Comparison of ENCODE assay signal across 8 cellular contexts in genomic region chr19:12952488-12953455, GRCh38. TPM values are rescaled to one million over a fixed set of nuclear protein-coding genes. Genes with fewer than 3 reads are reported as not detected.
DNase-seq lines count a peak whose midpoint lies in the region; ATAC-seq and TF ChIP-seq lines count a peak whose summit lies in the region.

No MANE protein-coding gene starts in this region.

- H3K4ac ChIP-seq in neuronal stem cell (ENCODE audit: low read length), result no peak overlapping the region
- H3K4ac ChIP-seq in mesendoderm (ENCODE audit: low read depth, low read length), result no peak overlapping the region

- H2BK5ac ChIP-seq in neuronal stem cell (ENCODE audit: low read length) (no peak overlapping the region), mesendoderm (ENCODE audit: low read length) (no peak overlapping the region)

- no peak overlapping the region for H3K56ac ChIP-seq in mesendoderm (ENCODE audit: low read length)

- H3K79me1 ChIP-seq in neuronal stem cell (ENCODE audit: low read depth, low read length) (peaks cover 17% of the 10 kb centered on the region), mesendoderm (ENCODE audit: low read length) (peaks cover 10% of the 10 kb centered on the region)

- H3K4me3 ChIP-seq in DOHH2 (ENCODE audit: low read length) (no peak overlapping the region), neuronal stem cell (ENCODE audit: low read length in 2 of 2) (no peak overlapping the region), mesendoderm (ENCODE audit: low read length) (no peak overlapping the region), HAP-1 (no peak overlapping the region)

- H2BK120ac ChIP-seq in neuronal stem cell (ENCODE audit: low read depth, low read length) (no peak overlapping the region), mesendoderm (ENCODE audit: low read depth, low read length) (no peak overlapping the region)

- H4K5ac ChIP-seq in mesendoderm (ENCODE audit: low read length), result no peak overlapping the region

- H2AK5ac ChIP-seq in neuronal stem cell (ENCODE audit: low read depth, low read length), result no peak overlapping the region
- H2AK5ac ChIP-seq in mesendoderm (ENCODE audit: low read length), result no peak overlapping the region

- H3K14ac ChIP-seq in neuronal stem cell (ENCODE audit: low read length), result no peak overlapping the region

- H3F3A ChIP-seq in DOHH2 (ENCODE audit: control insufficient read depth, insufficient read depth), result peaks cover 31% of the 10 kb centered on the region

- H3K79me2 ChIP-seq in DOHH2 (ENCODE audit: control insufficient read depth, low read length), result peaks cover 81% of the 10 kb centered on the region
- peaks cover 25% of the 10 kb centered on the region for H3K79me2 ChIP-seq in mesendoderm (ENCODE audit: control insufficient read depth, insufficient read depth, low read length)

- 0 out of 2 replicates have a peak overlapping the region, but pooled peaks have one; percentile 9 for H3K4me2 ChIP-seq in DOHH2 (ENCODE audit: low read length)
- no peak overlapping the region for H3K4me2 ChIP-seq in neuronal stem cell (ENCODE audit: insufficient read depth, low read length, poor library complexity, severe bottlenecking)
- H3K4me2 ChIP-seq in mesendoderm (ENCODE audit: low read length), result no peak overlapping the region

- no peak overlapping the region for H4K91ac ChIP-seq in neuronal stem cell (ENCODE audit: low read depth, low read length, poor library complexity)

- H3K27me3 ChIP-seq in DOHH2 (ENCODE audit: control insufficient read depth, low read length) (no peaks in the 10 kb centered on the region), neuronal stem cell (ENCODE audit: control insufficient read depth in 3 of 3, insufficient read depth in 3 of 3, low read depth in 1 of 3, low read length in 3 of 3) (no peaks in the 10 kb centered on the region), mesendoderm (ENCODE audit: insufficient read depth, low read length, poor library complexity) (no peaks in the 10 kb centered on the region), HAP-1 (ENCODE audit: low read depth) (no peaks in the 10 kb centered on the region)

- H3K27ac ChIP-seq in DOHH2 (ENCODE audit: low read depth, low read length), result 0 out of 2 replicates have a peak overlapping the region, but pooled peaks have one; percentile 51
- H3K27ac ChIP-seq in neuronal stem cell (replicated peaks; ENCODE audit: low read length), result no peak overlapping the region
- no peak overlapping the region for H3K27ac ChIP-seq in mesendoderm (ENCODE audit: low read depth, low read length)

- in situ Hi-C loops in HAP-1 (cut with MboI; ENCODE audit: low sequenced_read_pairs), result no loop called here

- no peaks in the 10 kb centered on the region for H3K9me2 ChIP-seq in DOHH2 (replicated peaks; ENCODE audit: control insufficient read depth, low read length)

- peak; percentile 70 for DNase-seq in NCI-H524 treated with DMSO at 0.1 percent for 48 hours (lab: John Stamatoyannopoulos, UW)
- DNase-seq in dedifferentiated amniotic fluid mesenchymal stem cell (ENCODE audit: extremely low spot score), result peak; percentile 73
- no peak for DNase-seq in neuronal stem cell (ENCODE audit: low spot score)
- DNase-seq in mesendoderm, result no peak
- DNase-seq in HAP-1 (ENCODE audit: low spot score in 2 of 2), result no peak

- H4K8ac ChIP-seq in neuronal stem cell (ENCODE audit: low read depth, low read length) (no peak overlapping the region), mesendoderm (ENCODE audit: low read depth, low read length) (no peak overlapping the region)

- WGBS in neuronal stem cell (ENCODE audit: extremely low coverage in 2 of 2, insufficient read length in 2 of 2, insufficient replicate concordance in 1 of 2), 2 donors, result no CpG with 5 or more reads among the region's 18 CpGs
- no CpG with 5 or more reads among the region's 18 CpGs for WGBS in mesendoderm (ENCODE audit: extremely low coverage, insufficient coverage, low lambda C conversion rate)

- no peak overlapping the region for H2BK12ac ChIP-seq in neuronal stem cell (ENCODE audit: low read length)

- H3K36me3 ChIP-seq in DOHH2 (ENCODE audit: control insufficient read depth, low read length) (peaks cover 87% of the 10 kb centered on the region), neuronal stem cell (replicated peaks in 1 of 2; ENCODE audit: control insufficient read depth in 2 of 2, insufficient read depth in 2 of 2, low read length in 2 of 2) (peaks cover 48 to 80% of the 10 kb centered on the region in 2 donors), mesendoderm (ENCODE audit: control insufficient read depth, insufficient read depth, low read length) (peaks cover 12% of the 10 kb centered on the region), HAP-1 (replicated peaks) (peaks cover 77% of the 10 kb centered on the region)

- no peak for TF ChIP-seq CTCF in DOHH2 (IDR thresholded peaks at IDR 0.05; ENCODE audit: low read depth, low read length, poor library complexity, severe bottlenecking)

- H2BK15ac ChIP-seq in neuronal stem cell (ENCODE audit: low read length) (no peak overlapping the region), mesendoderm (replicated peaks; ENCODE audit: low read depth) (no peak overlapping the region)

- H3K18ac ChIP-seq in neuronal stem cell (ENCODE audit: low read length), result no peak overlapping the region
- H3K18ac ChIP-seq in mesendoderm (ENCODE audit: low read length), result no peak overlapping the region

- H2AFZ ChIP-seq in neuronal stem cell (ENCODE audit: low read length), result no peak overlapping the region

- H3K9me3 ChIP-seq in DOHH2 (ENCODE audit: control insufficient read depth, insufficient read depth, low read length), result no peaks in the 10 kb centered on the region
- no peaks in the 10 kb centered on the region for H3K9me3 ChIP-seq in neuronal stem cell (replicated peaks in 1 of 2; ENCODE audit: control insufficient read depth in 2 of 2, insufficient read depth in 1 of 2, low read depth in 1 of 2, low read length in 2 of 2)
- no peaks in the 10 kb centered on the region for H3K9me3 ChIP-seq in HAP-1

- H3K23ac ChIP-seq in neuronal stem cell (ENCODE audit: low read depth, low read length, poor library complexity), result peak overlapping the region; percentile 57
- no peak overlapping the region for H3K23ac ChIP-seq in mesendoderm (ENCODE audit: low read length)

- no peak for ATAC-seq in GM21367 (IDR thresholded peaks at IDR 0.05; ENCODE audit: unreplicated experiment)
- no peak for ATAC-seq in HG02840 (IDR thresholded peaks at IDR 0.05; ENCODE audit: low FRiP score, unreplicated experiment)

- no peaks in the 10 kb centered on the region; the same call in 1 of the 2 replicates for H4K20me1 ChIP-seq in DOHH2 (ENCODE audit: control insufficient read depth, insufficient read depth, low read depth, low read length)

- H3K9ac ChIP-seq in neuronal stem cell (ENCODE audit: low read depth, low read length, poor library complexity) (no peak overlapping the region), mesendoderm (ENCODE audit: low read length) (no peak overlapping the region)

- H3K4me1 ChIP-seq in DOHH2 (ENCODE audit: control insufficient read depth, low read length) (peaks cover 35% of the 10 kb centered on the region), neuronal stem cell (ENCODE audit: control insufficient read depth in 2 of 2, insufficient read depth in 1 of 2, low read depth in 1 of 2, low read length in 2 of 2) (no peaks in the 10 kb centered on the region), mesendoderm (ENCODE audit: control insufficient read depth, low read depth, low read length) (no peaks in the 10 kb centered on the region), HAP-1 (0 out of 2 replicates have a peak, but pooled peaks cover 4% of the 10 kb centered on the region)

RNA-seq across cellular contexts. Expression of gene GADD45GIP1, which starts 4.3 kb away (rescaled TPM):
- polyA plus RNA-seq in neuronal stem cell (2013, experiment 1 of 2), result 34.0 TPM
- 31.8 TPM for polyA plus RNA-seq in neuronal stem cell (2013, experiment 2 of 2)
- polyA plus RNA-seq in mesendoderm (2013, experiment 1 of 2), result 64.6 TPM
- 65.6 TPM for polyA plus RNA-seq in mesendoderm (2013, experiment 2 of 2)

RNA-seq across cellular contexts. Expression of gene RAD23A, which starts 7.1 kb away (rescaled TPM):
- polyA plus RNA-seq in neuronal stem cell (2013, experiment 1 of 2), result 115 TPM
- 115 TPM for polyA plus RNA-seq in neuronal stem cell (2013, experiment 2 of 2)
- 84.9 TPM for polyA plus RNA-seq in mesendoderm (2013, experiment 1 of 2)
- 85.2 TPM for polyA plus RNA-seq in mesendoderm (2013, experiment 2 of 2)

RNA-seq across cellular contexts. Expression of gene CALR, which starts 14.4 kb away (rescaled TPM):
- polyA plus RNA-seq in neuronal stem cell (2013, experiment 1 of 2), result 336 TPM
- polyA plus RNA-seq in neuronal stem cell (2013, experiment 2 of 2), result 330 TPM
- polyA plus RNA-seq in mesendoderm (2013, experiment 1 of 2), result 708 TPM
- polyA plus RNA-seq in mesendoderm (2013, experiment 2 of 2), result 707 TPM

RNA-seq across cellular contexts. Expression of gene DAND5, which starts 16.6 kb away (rescaled TPM):
- 0.03 TPM for polyA plus RNA-seq in neuronal stem cell (2013, experiment 1 of 2)
- polyA plus RNA-seq in neuronal stem cell (2013, experiment 2 of 2), result 0.03 TPM
- polyA plus RNA-seq in mesendoderm (2013, experiment 1 of 2), result 0.03 TPM
- 0.01 TPM for polyA plus RNA-seq in mesendoderm (2013, experiment 2 of 2)

RNA-seq across cellular contexts. Expression of gene FARSA, which starts 19.3 kb away (rescaled TPM):
- 35.0 TPM for polyA plus RNA-seq in neuronal stem cell (2013, experiment 1 of 2)
- 35.6 TPM for polyA plus RNA-seq in neuronal stem cell (2013, experiment 2 of 2)
- 77.3 TPM for polyA plus RNA-seq in mesendoderm (2013, experiment 1 of 2)
- 81.0 TPM for polyA plus RNA-seq in mesendoderm (2013, experiment 2 of 2)

Comparison
In these comparisons a context has a peak if more than half of its experiments do, and no peak if none do; other contexts are left out.
1. DNase-seq: peak in NCI-H524 treated with DMSO at 0.1 percent for 48 hours (single experiment) and dedifferentiated amniotic fluid mesenchymal stem cell (single experiment); none in neuronal stem cell (single experiment), mesendoderm (single experiment) and HAP-1 (0 of 2).